ENCODE assay signal across 11 cellular contexts in the genomic region with DNA sequence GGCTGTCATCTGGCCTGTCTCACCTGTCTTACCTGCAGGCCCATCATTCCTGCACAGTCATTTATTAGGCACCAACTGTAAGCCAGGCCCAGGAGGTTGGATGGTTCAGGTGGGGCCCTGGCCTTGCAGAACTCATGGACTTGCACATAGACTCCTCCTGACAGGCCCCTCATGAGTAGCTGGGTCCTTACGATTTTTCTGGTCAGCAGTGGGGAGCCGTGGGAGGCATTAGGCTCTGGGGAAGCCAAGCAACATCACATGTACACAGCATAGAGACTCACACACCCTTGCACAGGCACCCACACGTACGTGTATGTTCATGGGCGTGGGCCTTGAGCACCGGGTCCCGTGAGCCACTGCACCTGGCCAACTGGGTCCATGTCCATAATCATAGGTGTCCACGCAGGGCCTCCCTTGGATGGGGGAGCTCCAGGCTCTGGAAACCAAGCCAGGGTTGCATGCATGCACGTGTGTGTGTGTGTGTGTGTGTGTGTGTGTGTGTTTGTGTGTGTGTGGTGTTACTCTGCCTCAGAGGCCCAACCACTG. TPM values are rescaled to one million over a fixed set of nuclear protein-coding genes. Genes with fewer than 3 reads are reported as not detected.
DNase-seq lines count a peak whose midpoint lies in the region; ATAC-seq and TF ChIP-seq lines count a peak whose summit lies in the region.
"Had no signal": no experiment of that assay in that cellular context is flagged by ENCODE, and none has a peak within 500 bp of the region (broad histone marks: within the 10 kb centered on the region; RNA-seq: fewer than 3 reads in every experiment).

No MANE protein-coding gene starts in this region.

- H3K27ac ChIP-seq in HL-60 (replicated peaks), result peak overlapping the region; percentile 94
- H3K27ac ChIP-seq: SJSA1 had no signal

- peak overlapping the region; percentile 98 for H3K27ac Mint-ChIP-seq in dendritic cell treated with granulocyte-macrophage colony-stimulating factor and Interleukin-4, amounts not matched to agents 40 ng/mL and 50 ng/mL, for 4 days
- H3K27ac Mint-ChIP-seq in stimulated activated memory B cell treated with anti-CD40 and anti-IgM and Interleukin-4, amounts not matched to agents 10 μg/mL and 1 μg/mL and 100 μg/mL, for 72 hours, result peak overlapping the region; percentile 98

- peaks cover 90% of the 10 kb centered on the region for H3K4me1 Mint-ChIP-seq in activated T-cell treated with anti-CD3 and anti-CD28 coated beads, Interleukin-2, amount 50 U/mL, for 4 hours (ENCODE audit: low read depth)
- peaks cover 97% of the 10 kb centered on the region for H3K4me1 Mint-ChIP-seq in dendritic cell treated with granulocyte-macrophage colony-stimulating factor and Interleukin-4, amounts not matched to agents 40 ng/mL and 50 ng/mL, for 4 days (ENCODE audit: low read depth)
- H3K4me1 Mint-ChIP-seq in stimulated activated memory B cell treated with anti-CD40 and anti-IgM and Interleukin-4, amounts not matched to agents 10 μg/mL and 1 μg/mL and 100 μg/mL, for 72 hours, result peaks cover 57% of the 10 kb centered on the region

- no peaks in the 10 kb centered on the region for H3K27me3 Mint-ChIP-seq in activated T-cell treated with anti-CD3 and anti-CD28 coated beads, Interleukin-2, amount 50 U/mL, for 4 hours (ENCODE audit: low read depth)
- H3K27me3 Mint-ChIP-seq in dendritic cell treated with granulocyte-macrophage colony-stimulating factor and Interleukin-4, amounts not matched to agents 40 ng/mL and 50 ng/mL, for 4 days, result no peaks in the 10 kb centered on the region
- H3K27me3 Mint-ChIP-seq in stimulated activated memory B cell treated with anti-CD40 and anti-IgM and Interleukin-4, amounts not matched to agents 10 μg/mL and 1 μg/mL and 100 μg/mL, for 72 hours, result no peaks in the 10 kb centered on the region

- no peak overlapping the region for H3K4me3 ChIP-seq in HL-60 (replicated peaks; ENCODE audit: insufficient read depth, low read length)
- H3K4me3 ChIP-seq: SJSA1 had no signal

- intact Hi-C loops in dendritic cell treated with granulocyte-macrophage colony-stimulating factor and Interleukin-4, amounts not matched to agents 40 ng/mL and 50 ng/mL, for 4 days (cut with micrococcal nuclease), result loop anchor here (2.0 kb wide), 1 partner anchor 18 kb away; no protein-coding TSS in a partner anchor

- peaks cover 1% of the 10 kb centered on the region for H3K36me3 Mint-ChIP-seq in activated T-cell treated with anti-CD3 and anti-CD28 coated beads, Interleukin-2, amount 50 U/mL, for 4 hours (ENCODE audit: insufficient read depth)
- H3K36me3 Mint-ChIP-seq in dendritic cell treated with granulocyte-macrophage colony-stimulating factor and Interleukin-4, amounts not matched to agents 40 ng/mL and 50 ng/mL, for 4 days (ENCODE audit: low read depth), result peaks cover 27% of the 10 kb centered on the region
- H3K36me3 Mint-ChIP-seq in stimulated activated memory B cell treated with anti-CD40 and anti-IgM and Interleukin-4, amounts not matched to agents 10 μg/mL and 1 μg/mL and 100 μg/mL, for 72 hours, result no peaks in the 10 kb centered on the region

- TF ChIP-seq CTCF in HL-60 (IDR thresholded peaks at IDR 0.05; ENCODE audit: insufficient read depth, low read length), result no peak

- H3K4me3 Mint-ChIP-seq in activated T-cell treated with anti-CD3 and anti-CD28 coated beads, Interleukin-2, amount 50 U/mL, for 4 hours, result peak overlapping the region; percentile 58
- H3K4me3 Mint-ChIP-seq in dendritic cell treated with granulocyte-macrophage colony-stimulating factor and Interleukin-4, amounts not matched to agents 40 ng/mL and 50 ng/mL, for 4 days, result peak overlapping the region; percentile 61
- peak overlapping the region; percentile 68 for H3K4me3 Mint-ChIP-seq in stimulated activated memory B cell treated with anti-CD40 and anti-IgM and Interleukin-4, amounts not matched to agents 10 μg/mL and 1 μg/mL and 100 μg/mL, for 72 hours

- H3K27me3 ChIP-seq in HL-60 (ENCODE audit: insufficient read depth, poor library complexity, severe bottlenecking), result no peaks in the 10 kb centered on the region
- H3K27me3 ChIP-seq: SJSA1 had no signal

- H3K9me3 Mint-ChIP-seq in activated T-cell treated with anti-CD3 and anti-CD28 coated beads, Interleukin-2, amount 50 U/mL, for 4 hours, result no peaks in the 10 kb centered on the region
- no peaks in the 10 kb centered on the region for H3K9me3 Mint-ChIP-seq in dendritic cell treated with granulocyte-macrophage colony-stimulating factor and Interleukin-4, amounts not matched to agents 40 ng/mL and 50 ng/mL, for 4 days
- H3K9me3 Mint-ChIP-seq in stimulated activated memory B cell treated with anti-CD40 and anti-IgM and Interleukin-4, amounts not matched to agents 10 μg/mL and 1 μg/mL and 100 μg/mL, for 72 hours, result no peaks in the 10 kb centered on the region

- peak; percentile 3 to 6 for ATAC-seq in activated T-cell treated with anti-CD3 and anti-CD28 coated beads, Interleukin-2, amount 50 U/mL, for 4 hours
- ATAC-seq in stimulated activated memory B cell treated with anti-CD40 and anti-IgM and Interleukin-4, amounts not matched to agents 10 μg/mL and 1 μg/mL and 100 μg/mL, for 72 hours, result peak; percentile 2
- ATAC-seq in HG02970 (IDR thresholded peaks at IDR 0.05; ENCODE audit: low FRiP score, unreplicated experiment), result no peak

- DNase-seq in activated T-cell treated with anti-CD3 and anti-CD28 coated beads, Interleukin-2, amount 50 U/mL, for 4 hours, result no peak
- no peak for DNase-seq in activated T-cell treated with anti-CD3 and anti-CD28 coated beads, Interleukin-2, amount 50 U/mL, for 1 hour
- DNase-seq in HL-60 (ENCODE audit: low read depth in 1 of 2, low spot score in 1 of 2) (no peak), RPMI8226 (no peak), epidermal melanocyte (ENCODE audit: insufficient read length, low spot score) (no peak)
- DNase-seq: amniotic stem cell, NCI-H1048 had no signal

RNA-seq across cellular contexts. Expression of a gene that starts 20.3 kb away (rescaled TPM):
- total RNA-seq in activated T-cell treated with anti-CD3 and anti-CD28 coated beads, Interleukin-2, amount 50 U/mL, for 4 hours, result 100 to 1,000 TPM; 223 to 268 (median 229) TPM

RNA-seq across cellular contexts. Expression of a gene that starts 21.9 kb away (rescaled TPM):
- total RNA-seq in activated T-cell treated with anti-CD3 and anti-CD28 coated beads, Interleukin-2, amount 50 U/mL, for 4 hours, result 10 to 100 TPM; 26.8 to 31.1 (median 27.4) TPM

RNA-seq across cellular contexts. Expression of a gene that starts 23.7 kb away (rescaled TPM):
- 10 to 100 TPM in 1 of 3 donors, 1 to 10 TPM in 2; 6.7 to 11.2 (median 9.0) TPM for total RNA-seq in activated T-cell treated with anti-CD3 and anti-CD28 coated beads, Interleukin-2, amount 50 U/mL, for 4 hours

RNA-seq across cellular contexts. Expression of a gene that starts 25.7 kb away (rescaled TPM):
- total RNA-seq in activated T-cell treated with anti-CD3 and anti-CD28 coated beads, Interleukin-2, amount 50 U/mL, for 4 hours, result 100 to 1,000 TPM; 174 to 225 (median 210) TPM
